In the genomic region with DNA sequence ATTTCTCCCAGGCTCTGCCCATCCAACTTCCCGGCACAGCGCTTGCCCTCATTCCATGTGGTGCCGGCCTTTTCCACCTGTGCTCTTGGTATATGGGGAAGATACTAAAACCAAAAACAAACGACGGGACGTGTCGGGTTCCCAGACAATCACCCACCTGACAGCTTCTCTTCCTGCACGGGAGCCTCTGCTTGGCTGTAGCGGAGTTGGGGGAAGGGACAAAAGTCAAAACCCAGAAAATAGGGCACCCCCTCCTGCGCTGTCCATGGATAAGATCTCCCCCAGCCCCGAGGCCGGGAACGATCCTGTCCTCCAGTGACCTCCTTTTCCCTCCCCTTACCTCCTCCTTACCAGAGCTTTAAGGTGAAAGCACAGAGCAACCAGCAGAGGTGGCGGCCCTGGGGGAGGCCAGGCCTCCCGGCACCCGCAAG, we compare ENCODE assay signal across 8 cellular contexts. TPM values are rescaled to one million over a fixed set of nuclear protein-coding genes. Genes with fewer than 3 reads are reported as not detected.
A peak's percentile ranks its signal among the peaks of the same experiment; 100 is the strongest.
DNase-seq lines count a peak whose midpoint lies in the region; ATAC-seq and TF ChIP-seq lines count a peak whose summit lies in the region.

No MANE protein-coding gene starts in this region.

- H3K27ac ChIP-seq in mesenchymal stem cell (ENCODE audit: low read length, poor library complexity, severe bottlenecking) = no peak overlapping the region
- peak overlapping the region in 1 of 2 donors; percentile 45 for H3K27ac ChIP-seq in aorta (ENCODE audit: low read depth in 1 of 2, low read length in 2 of 2)

- H2BK120ac ChIP-seq in mesenchymal stem cell (ENCODE audit: low read depth, low read length) = no peak overlapping the region

- H3K4me2 ChIP-seq in mesenchymal stem cell (ENCODE audit: low read length, poor library complexity, severe bottlenecking) = peak overlapping the region; percentile 91

- H3K36me3 ChIP-seq in mesenchymal stem cell (ENCODE audit: control insufficient read depth in 1 of 2, insufficient read depth in 2 of 2, low read depth in 1 of 2, low read length in 2 of 2) = peaks cover 39 to 67% of the 10 kb centered on the region in 2 experiments
- peaks cover 0 to 2% of the 10 kb centered on the region in 2 donors for H3K36me3 ChIP-seq in aorta (ENCODE audit: control insufficient read depth in 1 of 2, insufficient read depth in 2 of 2, low read length in 1 of 2)

- no peak for TF ChIP-seq CTCF in MCF 10A (IDR thresholded peaks at IDR 0.05; ENCODE audit: unreplicated experiment)

- H2BK15ac ChIP-seq in mesenchymal stem cell (ENCODE audit: low read depth, poor library complexity, severe bottlenecking) = no peak overlapping the region

- peaks cover 7% of the 10 kb centered on the region for H3K79me1 ChIP-seq in mesenchymal stem cell (replicated peaks; ENCODE audit: low read length, poor library complexity, severe bottlenecking)

- H3K4me3 Mint-ChIP-seq in stimulated activated naive CD8-positive, alpha-beta T cell treated with anti-CD3 and anti-CD28 coated beads, Interleukin-15, Interleukin-2, amounts not matched to agents 100 ng/mL and 50 ng/mL, for 24 hours = peak overlapping the region; percentile 98
- H3K4me3 Mint-ChIP-seq in MCF 10A (ENCODE audit: unreplicated experiment) = peak overlapping the region; percentile 98

- peak overlapping the region; percentile 96 for H3K9ac ChIP-seq in mesenchymal stem cell (ENCODE audit: low read length)

- H3K4me1 ChIP-seq in mesenchymal stem cell (ENCODE audit: control insufficient read depth, insufficient read depth, low read depth, low read length) = peaks cover 5% of the 10 kb centered on the region
- no peaks in the 10 kb centered on the region for H3K4me1 ChIP-seq in aorta (ENCODE audit: control insufficient read depth in 1 of 2, insufficient read depth in 2 of 2, low read length in 2 of 2)

- no peaks in the 10 kb centered on the region for H3K27me3 Mint-ChIP-seq in stimulated activated naive CD8-positive, alpha-beta T cell treated with anti-CD3 and anti-CD28 coated beads, Interleukin-15, Interleukin-2, amounts not matched to agents 100 ng/mL and 50 ng/mL, for 24 hours
- no peaks in the 10 kb centered on the region for H3K27me3 Mint-ChIP-seq in MCF 10A (ENCODE audit: insufficient read depth, unreplicated experiment)

- 2% methylated on average over 13 of the region's 16 CpGs for WGBS in mesenchymal stem cell
- WGBS in aorta, 2 donors = 1% methylated on average over 16 of the region's 16 CpGs

- peaks cover 31% of the 10 kb centered on the region for H3K36me3 Mint-ChIP-seq in stimulated activated naive CD8-positive, alpha-beta T cell treated with anti-CD3 and anti-CD28 coated beads, Interleukin-15, Interleukin-2, amounts not matched to agents 100 ng/mL and 50 ng/mL, for 24 hours (ENCODE audit: low read depth)
- H3K36me3 Mint-ChIP-seq in MCF 10A (ENCODE audit: insufficient read depth, unreplicated experiment) = peaks cover 64% of the 10 kb centered on the region

- no peaks in the 10 kb centered on the region for H3K9me3 Mint-ChIP-seq in stimulated activated naive CD8-positive, alpha-beta T cell treated with anti-CD3 and anti-CD28 coated beads, Interleukin-15, Interleukin-2, amounts not matched to agents 100 ng/mL and 50 ng/mL, for 24 hours
- H3K9me3 Mint-ChIP-seq in MCF 10A (ENCODE audit: unreplicated experiment) = no peaks in the 10 kb centered on the region

- no TSS peak for BruUV-seq in MCF 10A (replicated peaks; lab: Mats Ljungman, UMichigan)

- H3K14ac ChIP-seq in mesenchymal stem cell (ENCODE audit: low read length in 2 of 2) = peak overlapping the region in 1 of 2 experiments; percentile 50

- H2AFZ ChIP-seq in mesenchymal stem cell (ENCODE audit: low read depth, low read length) = no peak overlapping the region

- H4K8ac ChIP-seq in mesenchymal stem cell (ENCODE audit: low read length) = peak overlapping the region; percentile 0

- H3K9me3 ChIP-seq in mesenchymal stem cell (ENCODE audit: control insufficient read depth, low read length) (no peaks in the 10 kb centered on the region), aorta (ENCODE audit: control insufficient read depth, low read length) (no peaks in the 10 kb centered on the region)

- no peak overlapping the region for H2BK5ac ChIP-seq in mesenchymal stem cell (ENCODE audit: low read depth, low read length, poor library complexity, severe bottlenecking)

- peak overlapping the region in 1 of 2 experiments; percentile 6 for H2BK12ac ChIP-seq in mesenchymal stem cell (ENCODE audit: low read length in 2 of 2)

- ATAC-seq in stimulated activated naive CD8-positive, alpha-beta T cell treated with anti-CD3 and anti-CD28 coated beads, Interleukin-15, Interleukin-2, amounts not matched to agents 100 U/mL and 50 U/mL, for 24 hours = no peak
- ATAC-seq in aorta (ENCODE audit: low FRiP score) (no peak), GM21786 (IDR thresholded peaks at IDR 0.05; ENCODE audit: unreplicated experiment) (no peak)

- H3K27me3 ChIP-seq in mesenchymal stem cell (ENCODE audit: control insufficient read depth in 1 of 2, insufficient read depth in 1 of 2, low read length in 2 of 2) = no peaks in the 10 kb centered on the region
- no peaks in the 10 kb centered on the region for H3K27me3 ChIP-seq in aorta (ENCODE audit: control insufficient read depth in 1 of 2, insufficient read depth in 2 of 2, low read length in 1 of 2)

- CTCF ChIA-PET in MCF 10A (lab: Yijun Ruan, JAX) = interaction anchor here (0.6 to 5.2 kb wide), 7 partner anchors 10 to 1019 kb away, joined by 3 to 64 read pairs (median 6); a partner anchor contains a TSS

- intact Hi-C loops in MCF 10A (cut with micrococcal nuclease) (no loop called here), aorta (cut with DNase I) (no loop called here)

- H3K27ac Mint-ChIP-seq in stimulated activated naive CD8-positive, alpha-beta T cell treated with anti-CD3 and anti-CD28 coated beads, Interleukin-15, Interleukin-2, amounts not matched to agents 100 ng/mL and 50 ng/mL, for 24 hours = peak overlapping the region; percentile 98
- H3K27ac Mint-ChIP-seq in MCF 10A (ENCODE audit: low read depth, unreplicated experiment) = peak overlapping the region; percentile 96

- H3K18ac ChIP-seq in mesenchymal stem cell (ENCODE audit: low read depth in 1 of 2, low read length in 2 of 2) = peak overlapping the region; percentile 1 to 90

- DNase-seq in stimulated activated naive CD8-positive, alpha-beta T cell treated with anti-CD3 and anti-CD28 coated beads, Interleukin-15, Interleukin-2, amounts not matched to agents 100 U/mL and 50 U/mL, for 24 hours = no peak
- peak; percentile 26 for DNase-seq in MCF 10A (ENCODE audit: unreplicated experiment)
- no peak for DNase-seq in mesenchymal stem cell
- DNase-seq in aorta = no peak
- no peak for DNase-seq in NOMO-1 (lab: John Stamatoyannopoulos, UW; ENCODE audit: unreplicated experiment in 2 of 2)
- no peak for DNase-seq in Ammon's horn (ENCODE audit: low spot score)

- H4K91ac ChIP-seq in mesenchymal stem cell (ENCODE audit: low read length) = no peak overlapping the region

- no peak overlapping the region for H2AK5ac ChIP-seq in mesenchymal stem cell (ENCODE audit: low read length, severe bottlenecking)

- peak overlapping the region in 1 of 2 experiments; percentile 81 for H3K23ac ChIP-seq in mesenchymal stem cell (ENCODE audit: low read length in 2 of 2)

- H3K4me1 Mint-ChIP-seq in stimulated activated naive CD8-positive, alpha-beta T cell treated with anti-CD3 and anti-CD28 coated beads, Interleukin-15, Interleukin-2, amounts not matched to agents 100 ng/mL and 50 ng/mL, for 24 hours (ENCODE audit: low read depth) = peaks cover 54% of the 10 kb centered on the region
- H3K4me1 Mint-ChIP-seq in MCF 10A (ENCODE audit: insufficient read depth, unreplicated experiment) = peaks cover 23% of the 10 kb centered on the region

- H3K4me3 ChIP-seq in mesenchymal stem cell (ENCODE audit: insufficient read depth in 1 of 2, low read depth in 1 of 2, low read length in 2 of 2) = peak overlapping the region; percentile 61 to 94
- H3K4me3 ChIP-seq in aorta (ENCODE audit: low read length in 2 of 2) = peak overlapping the region; percentile 58 to 83

- POLR2A ChIA-PET in MCF 10A (lab: Yijun Ruan, JAX) = interaction anchor here (0.5 to 9.6 kb wide), 41 partner anchors 14 to 1149 kb away, joined by 3 to 647 read pairs (median 4); a partner anchor contains a TSS

- H3K4ac ChIP-seq in mesenchymal stem cell (ENCODE audit: low read depth in 1 of 2, low read length in 2 of 2) = peak overlapping the region; percentile 3 to 42

RNA-seq across cellular contexts. Expression of a gene that starts 0.6 kb away (rescaled TPM):
- total RNA-seq in MCF 10A (2022) = 194 and 224 TPM in 2 replicates
- 145 TPM for polyA plus RNA-seq in mesenchymal stem cell (2013, experiment 1 of 2)
- polyA plus RNA-seq in mesenchymal stem cell (2013, experiment 2 of 2) = 154 TPM
- 10 to 100 TPM; 84.8 to 88.3 TPM for total RNA-seq in aorta
- polyA plus RNA-seq in aorta = 100 to 1,000 TPM; 204 to 227 TPM

RNA-seq across cellular contexts. Expression of a gene that starts 9.1 kb away (rescaled TPM):
- 14.7 and 17.6 TPM in 2 replicates for total RNA-seq in MCF 10A (2022)
- polyA plus RNA-seq in mesenchymal stem cell (2013, experiment 1 of 2) = 3.3 TPM
- polyA plus RNA-seq in mesenchymal stem cell (2013, experiment 2 of 2) = 2.9 TPM
- 1 to 10 TPM; 5.0 to 8.9 TPM for total RNA-seq in aorta
- 10 to 100 TPM in 1 of 2 donors, 1 to 10 TPM in 1; 1.4 to 10.7 TPM for polyA plus RNA-seq in aorta

RNA-seq across cellular contexts. Expression of a gene that starts 9.3 kb away (rescaled TPM):
- 63.1 and 71.6 TPM in 2 replicates for total RNA-seq in MCF 10A (2022)
- 464 TPM for polyA plus RNA-seq in mesenchymal stem cell (2013, experiment 1 of 2)
- 450 TPM for polyA plus RNA-seq in mesenchymal stem cell (2013, experiment 2 of 2)
- 100 to 1,000 TPM; 127 to 135 TPM for total RNA-seq in aorta
- 100 to 1,000 TPM; 266 to 643 TPM for polyA plus RNA-seq in aorta

RNA-seq across cellular contexts. Expression of a gene that starts 13.5 kb away (rescaled TPM):
- total RNA-seq in MCF 10A (2022) = 124 and 159 TPM in 2 replicates
- polyA plus RNA-seq in mesenchymal stem cell (2013, experiment 1 of 2) = 106 TPM
- 105 TPM for polyA plus RNA-seq in mesenchymal stem cell (2013, experiment 2 of 2)
- total RNA-seq in aorta = 10 to 100 TPM; 88.9 to 91.1 TPM
- polyA plus RNA-seq in aorta = 10 to 100 TPM; 54.5 to 96.7 TPM

RNA-seq across cellular contexts. Expression of a gene that starts 13.7 kb away (rescaled TPM):
- total RNA-seq in MCF 10A (2022) (3,026 and 3,064 TPM in 2 replicates), aorta (1,000 to 10,000 TPM; 1,406 to 1,521 TPM)
- 14,565 TPM for polyA plus RNA-seq in mesenchymal stem cell (2013, experiment 1 of 2)
- polyA plus RNA-seq in mesenchymal stem cell (2013, experiment 2 of 2) = 13,784 TPM
- polyA plus RNA-seq in aorta = over 10,000 TPM; 13,485 to 25,693 TPM
